ENCODE assay signal across 12 cellular contexts in the genomic region with DNA sequence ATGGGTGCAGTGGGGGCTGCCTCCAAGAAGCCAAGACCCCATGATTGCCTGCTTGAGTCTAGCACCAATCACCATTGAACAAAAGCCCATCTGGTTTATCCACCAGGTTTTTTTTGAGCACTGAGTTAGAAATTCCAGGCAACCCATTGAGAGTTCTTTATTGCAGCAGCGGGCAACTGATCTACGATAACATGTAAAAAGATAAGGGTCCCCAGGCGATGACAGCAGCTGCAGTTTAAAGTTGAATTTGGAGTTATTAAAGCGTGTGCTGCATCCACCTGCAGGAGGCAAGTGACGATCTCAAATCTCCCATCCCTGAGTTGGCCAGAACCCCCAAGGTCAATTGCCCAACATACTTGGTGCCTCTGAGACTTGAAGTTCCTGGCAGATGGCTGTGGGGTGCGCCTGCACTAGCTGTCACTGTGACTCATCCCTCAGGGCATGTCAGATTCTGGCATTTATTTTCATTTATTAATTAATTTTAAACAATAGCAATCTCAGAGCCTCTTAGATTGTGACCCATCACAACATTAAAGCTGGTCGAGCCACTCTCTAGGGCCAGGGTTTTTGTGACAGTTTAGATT.
"Had no signal": no experiment of that assay in that cellular context is flagged by ENCODE, and none has a peak within 500 bp of the region (broad histone marks: within the 10 kb centered on the region; RNA-seq: fewer than 3 reads in every experiment).

No MANE protein-coding gene starts in this region.

- H3K4me3 ChIP-seq: cardiac muscle cell, dorsolateral prefrontal cortex, lower lobe of right lung, prostate gland, suprapubic skin, upper lobe of left lung had no signal

- H3K36me3 ChIP-seq: cardiac muscle cell, lower lobe of right lung, prostate gland, suprapubic skin, upper lobe of left lung had no signal

- H3K4me1 ChIP-seq: lower lobe of right lung, prostate gland, suprapubic skin, upper lobe of left lung had no signal

- H3K27ac ChIP-seq: cardiac muscle cell, dorsolateral prefrontal cortex, lower lobe of right lung, prostate gland, suprapubic skin, upper lobe of left lung had no signal

- H3K9me3 ChIP-seq: lower lobe of right lung, prostate gland, suprapubic skin, upper lobe of left lung had no signal

- H3K27me3 ChIP-seq: cardiac muscle cell, upper lobe of left lung had no signal

- DNase-seq: activated CD4-positive, alpha-beta T cell treated with anti-CD3 and anti-CD28 coated beads for 1 hour; activated CD4-positive, alpha-beta T cell treated with anti-CD3 and anti-CD28 coated beads, Interleukin-2, amount 50 U/mL, for 4 hours; dorsolateral prefrontal cortex; left colon; lower lobe of right lung; right cardiac atrium; T-helper 9 cell; upper lobe of left lung had no signal

- ATAC-seq: activated T-helper 17 cell treated with anti-CD3 and anti-CD28 coated beads, Interleukin-2, amount 50 U/mL, for 72 hours; left colon; lower lobe of right lung; right cardiac atrium had no signal
